Comparison of ENCODE assay signal across 1 cellular context in genomic region chr3:103052236-103052830, GRCh38.
TF ChIP-seq lines count a peak whose summit lies in the region.

No MANE protein-coding gene starts in this region.

TF ChIP-seq in HepG2, 621 proteins besides CTCF, POLR2A, EP300 and RAD21 (continued from another document):
- TF ChIP-seq, protein P1, sequence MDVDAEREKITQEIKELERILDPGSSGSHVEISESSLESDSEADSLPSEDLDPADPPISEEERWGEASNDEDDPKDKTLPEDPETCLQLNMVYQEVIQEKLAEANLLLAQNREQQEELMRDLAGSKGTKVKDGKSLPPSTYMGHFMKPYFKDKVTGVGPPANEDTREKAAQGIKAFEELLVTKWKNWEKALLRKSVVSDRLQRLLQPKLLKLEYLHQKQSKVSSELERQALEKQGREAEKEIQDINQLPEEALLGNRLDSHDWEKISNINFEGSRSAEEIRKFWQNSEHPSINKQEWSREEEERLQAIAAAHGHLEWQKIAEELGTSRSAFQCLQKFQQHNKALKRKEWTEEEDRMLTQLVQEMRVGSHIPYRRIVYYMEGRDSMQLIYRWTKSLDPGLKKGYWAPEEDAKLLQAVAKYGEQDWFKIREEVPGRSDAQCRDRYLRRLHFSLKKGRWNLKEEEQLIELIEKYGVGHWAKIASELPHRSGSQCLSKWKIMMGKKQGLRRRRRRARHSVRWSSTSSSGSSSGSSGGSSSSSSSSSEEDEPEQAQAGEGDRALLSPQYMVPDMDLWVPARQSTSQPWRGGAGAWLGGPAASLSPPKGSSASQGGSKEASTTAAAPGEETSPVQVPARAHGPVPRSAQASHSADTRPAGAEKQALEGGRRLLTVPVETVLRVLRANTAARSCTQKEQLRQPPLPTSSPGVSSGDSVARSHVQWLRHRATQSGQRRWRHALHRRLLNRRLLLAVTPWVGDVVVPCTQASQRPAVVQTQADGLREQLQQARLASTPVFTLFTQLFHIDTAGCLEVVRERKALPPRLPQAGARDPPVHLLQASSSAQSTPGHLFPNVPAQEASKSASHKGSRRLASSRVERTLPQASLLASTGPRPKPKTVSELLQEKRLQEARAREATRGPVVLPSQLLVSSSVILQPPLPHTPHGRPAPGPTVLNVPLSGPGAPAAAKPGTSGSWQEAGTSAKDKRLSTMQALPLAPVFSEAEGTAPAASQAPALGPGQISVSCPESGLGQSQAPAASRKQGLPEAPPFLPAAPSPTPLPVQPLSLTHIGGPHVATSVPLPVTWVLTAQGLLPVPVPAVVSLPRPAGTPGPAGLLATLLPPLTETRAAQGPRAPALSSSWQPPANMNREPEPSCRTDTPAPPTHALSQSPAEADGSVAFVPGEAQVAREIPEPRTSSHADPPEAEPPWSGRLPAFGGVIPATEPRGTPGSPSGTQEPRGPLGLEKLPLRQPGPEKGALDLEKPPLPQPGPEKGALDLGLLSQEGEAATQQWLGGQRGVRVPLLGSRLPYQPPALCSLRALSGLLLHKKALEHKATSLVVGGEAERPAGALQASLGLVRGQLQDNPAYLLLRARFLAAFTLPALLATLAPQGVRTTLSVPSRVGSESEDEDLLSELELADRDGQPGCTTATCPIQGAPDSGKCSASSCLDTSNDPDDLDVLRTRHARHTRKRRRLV (CRISPR knock-in tag; IDR thresholded peaks at IDR 0.05) = no peak
- TF ChIP-seq TOE1 (CRISPR knock-in tag; IDR thresholded peaks at IDR 0.05) = no peak
- no peak for TF ChIP-seq ZBTB44 (CRISPR knock-in tag; IDR thresholded peaks at IDR 0.05)
- no peak for TF ChIP-seq PHF20 (CRISPR knock-in tag; IDR thresholded peaks at IDR 0.05)
- no peak for TF ChIP-seq GATAD2A (CRISPR knock-in tag; IDR thresholded peaks at IDR 0.05)
